Comparison of ENCODE assay signal across 8 cellular contexts in the genomic region with DNA sequence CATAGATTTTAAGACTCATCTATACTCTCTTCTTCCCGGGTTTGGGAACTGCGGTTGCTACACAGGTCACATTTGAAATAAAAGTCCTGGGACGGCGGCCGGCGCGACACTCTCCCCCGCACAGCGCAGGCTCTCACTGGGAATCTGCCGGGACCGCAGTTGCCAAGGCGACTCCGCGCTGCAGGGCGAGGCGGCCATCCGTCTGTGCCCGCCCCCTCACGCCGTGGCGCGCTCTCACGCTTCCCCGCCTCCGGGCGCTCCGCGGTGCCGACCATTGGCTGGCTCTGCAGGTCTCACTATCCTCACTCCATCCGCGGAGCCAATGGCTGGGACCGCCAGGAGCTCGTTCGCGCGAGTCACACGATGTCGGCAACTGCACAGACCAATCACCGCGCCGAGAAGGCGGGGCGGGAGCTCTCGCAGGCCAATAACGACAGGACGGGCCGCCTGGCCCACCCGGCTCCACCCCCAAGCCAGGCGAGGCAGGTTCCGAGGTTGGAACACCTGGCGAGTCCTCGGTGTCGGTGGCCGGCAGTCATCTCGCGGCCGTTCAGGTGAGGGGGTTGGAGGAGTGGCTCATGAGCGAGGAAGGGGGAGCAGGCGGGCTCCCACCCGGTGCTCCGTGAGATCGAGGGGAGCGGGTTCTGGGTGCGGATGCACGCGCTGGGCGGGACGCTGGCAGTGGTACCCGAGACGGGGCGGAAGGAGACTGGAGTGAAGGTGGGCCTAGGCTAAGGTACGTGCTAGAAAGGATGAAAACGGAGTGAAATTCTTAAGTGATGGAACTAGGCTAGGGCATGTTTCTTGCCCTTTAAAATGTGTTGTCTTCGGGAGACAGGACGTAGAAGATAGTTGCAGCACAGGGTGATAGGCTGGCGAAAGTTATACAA. TPM values are rescaled to one million over a fixed set of nuclear protein-coding genes. Genes with fewer than 3 reads are reported as not detected.
A peak's percentile ranks its signal among the peaks of the same experiment; 100 is the strongest.
DNase-seq lines count a peak whose midpoint lies in the region; ATAC-seq, FAIRE-seq and TF ChIP-seq lines count a peak whose summit lies in the region.

A gene (plus strand): TSS at position 459 of the 890 bp plus-strand sequence. CDS start 5,702 bp downstream, outside the sequence.

- H3K27ac ChIP-seq in adipose tissue (ENCODE audit: low read depth, low read length) (no peak within 1 kb of the TSS), cardiac muscle cell (peak within 1 kb of the TSS; percentile 94), parathyroid adenoma (peak within 1 kb of the TSS; percentile 97), tibial nerve (peak within 1 kb of the TSS; percentile 84 to 93 (median 90))

- peak; percentile 99 for ATAC-seq in HG02840 (IDR thresholded peaks at IDR 0.05; ENCODE audit: low FRiP score, unreplicated experiment)

- peak within 1 kb of the TSS; percentile 80 for H2AFZ ChIP-seq in parathyroid adenoma

- peak within 1 kb of the TSS; percentile 95 for H3K4me2 ChIP-seq in parathyroid adenoma (ENCODE audit: low read length)

- 0% methylated on average over 76 of the region's 76 CpGs for WGBS in adipose tissue, 3 donors
- 0% methylated on average over 36 to 56 of the region's 76 CpGs for WGBS in tibial nerve, 2 donors

- H3K9me3 ChIP-seq in cardiac muscle cell (ENCODE audit: low read depth): no peaks in the 10 kb centered on the region
- no peaks in the 10 kb centered on the region for H3K9me3 ChIP-seq in parathyroid adenoma (ENCODE audit: control insufficient read depth, low read length)
- no peaks in the 10 kb centered on the region for H3K9me3 ChIP-seq in tibial nerve

- H3K4me3 ChIP-seq in cardiac muscle cell (peak within 1 kb of the TSS; percentile 67), parathyroid adenoma (ENCODE audit: low read depth, low read length) (peak within 1 kb of the TSS; percentile 95), tibial nerve (peak within 1 kb of the TSS; percentile 62 to 83 (median 82))

- peak; percentile 90 to 96 for TF ChIP-seq EP300 in tibial nerve (IDR thresholded peaks at IDR 0.05)

- H3K4me1 ChIP-seq in cardiac muscle cell (ENCODE audit: low read depth) (peaks cover 22% of the 10 kb centered on the region), parathyroid adenoma (peaks cover 19% of the 10 kb centered on the region), tibial nerve (peaks cover 0 to 42% (median 9%) of the 10 kb centered on the region in 4 donors)

- peak; percentile 77 for DNase-seq in GM12892 (ENCODE audit: insufficient read length)
- peak; percentile 98 for DNase-seq in NCI-H1436 (lab: John Stamatoyannopoulos, UW)
- peak; percentile 95 for DNase-seq in SW480 (ENCODE audit: low spot score)
- DNase-seq in cardiac muscle cell (ENCODE audit: low read depth in 1 of 2, low spot score in 1 of 2): peak; percentile 99 to 100
- DNase-seq in tibial nerve (ENCODE audit: low spot score in 2 of 2): peak; percentile 96 to 97

- TF ChIP-seq CTCF in cardiac muscle cell (IDR thresholded peaks at IDR 0.05; ENCODE audit: low read depth, low read length): no peak
- TF ChIP-seq CTCF in parathyroid adenoma (IDR thresholded peaks at IDR 0.05): no peak
- peak in 2 of 5 experiments; percentile 14 to 56 for TF ChIP-seq CTCF in tibial nerve (IDR thresholded peaks at IDR 0.05)

- FAIRE-seq in GM12892 (lab: Jason Lieb, UNC): peak; percentile 98

- no peak within 1 kb of the TSS for H3K9ac ChIP-seq in parathyroid adenoma

- H3K79me2 ChIP-seq in parathyroid adenoma: peaks cover 20% of the 10 kb centered on the region

- H3K36me3 ChIP-seq in cardiac muscle cell (no peaks in the 10 kb centered on the region), parathyroid adenoma (ENCODE audit: control insufficient read depth, insufficient read depth, low read length) (no peaks in the 10 kb centered on the region), tibial nerve (peaks cover 0 to 5% (median 0%) of the 10 kb centered on the region in 3 donors)

- no peaks in the 10 kb centered on the region for H3K27me3 ChIP-seq in cardiac muscle cell
- H3K27me3 ChIP-seq in parathyroid adenoma (ENCODE audit: control insufficient read depth, insufficient read depth, low read length): no peaks in the 10 kb centered on the region
- H3K27me3 ChIP-seq in tibial nerve: no peaks in the 10 kb centered on the region

- TF ChIP-seq POLR2A in GM12892 (IDR thresholded peaks at IDR 0.05; ENCODE audit: low read depth, low read length) (peak; percentile 51; the same call in 1 of the 2 replicates), tibial nerve (IDR thresholded peaks at IDR 0.05) (peak; percentile 39 to 83)

RNA-seq across cellular contexts. Expression of the gene that starts here (rescaled TPM):
- polyA plus RNA-seq in GM12892 (2012; ENCODE audit: missing spikeins): 55.8 TPM
- polyA plus RNA-seq in adipose tissue: 10 to 100 TPM; 12.5 to 24.8 (median 14.8) TPM
- 65.8 and 170 TPM in 2 replicates for total RNA-seq in cardiac muscle cell
- polyA plus RNA-seq in cardiac muscle cell: 138 and 305 TPM in 2 replicates
- 10 to 100 TPM; 18.6 to 58.3 (median 44.8) TPM for total RNA-seq in tibial nerve
